In genomic region chr9:90449213-90449925, GRCh38 we compare ENCODE assay signal across 20 cellular contexts.
"Had no signal": no experiment of that assay in that cellular context is flagged by ENCODE, and none has a peak within 500 bp of the region (broad histone marks: within the 10 kb centered on the region; RNA-seq: fewer than 3 reads in every experiment).

No MANE protein-coding gene starts in this region.

- H3K4me3 ChIP-seq: cardiac muscle cell, hepatocyte, right atrium auricular region, skin epidermis, tibial nerve, vagina had no signal

- H3K27me3 ChIP-seq: cardiac muscle cell, hepatocyte, right atrium auricular region, tibial nerve, vagina had no signal

- DNase-seq: activated CD4-positive, alpha-beta T cell treated with anti-CD3 and anti-CD28 coated beads, Interleukin-2, amount 50 U/mL, for 1 hour; activated naive CD4-positive, alpha-beta T cell treated with Interleukin-2 at 50 U/mL for 16 hours; activated naive CD8-positive, alpha-beta T cell treated with anti-CD3 and anti-CD28 coated beads, Interleukin-2, amount 50 U/mL, for 24 hours; erythroblast; left ventricle myocardium superior; mesendoderm; natural killer cell; nucleus accumbens; posterior cingulate gyrus; stimulated activated CD4-positive, alpha-beta T cell treated with anti-CD3 and anti-CD28 coated beads, Interleukin-15, amount 100 ng/mL, for 24 hours; stimulated activated CD4-positive, alpha-beta T cell treated with anti-CD3 and anti-CD28 coated beads, Interleukin-4, amount 100 ng/mL, for 1 hour; stimulated activated naive CD4-positive, alpha-beta T cell; T-helper 9 cell had no signal

- H3K36me3 ChIP-seq: cardiac muscle cell, right atrium auricular region, tibial nerve, vagina had no signal

- ATAC-seq: activated CD4-positive, CD25-positive, alpha-beta regulatory T cell treated with anti-CD3 and anti-CD28 coated beads, Interleukin-2, amount 50 U/mL, for 24 hours; activated naive CD8-positive, alpha-beta T cell treated with anti-CD3 and anti-CD28 coated beads, Interleukin-2, amount 50 U/mL, for 24 hours; left ventricle myocardium superior; natural killer cell had no signal
